ENCODE assay signal across 1 cellular context in genomic region chr12:112409064-112409905, GRCh38.
TF ChIP-seq lines count a peak whose summit lies in the region.

Gene RPL6, minus strand, starts transcription at chr12:112409605. Its CDS starts 949 bp downstream, at chr12:112408656.

TF ChIP-seq in HepG2, 621 proteins besides CTCF, POLR2A, EP300 and RAD21 (continued from another document and continues in another):
- TF ChIP-seq RELA (CRISPR knock-in tag; IDR thresholded peaks at IDR 0.05), result 0 out of 2 replicates have a peak, but pooled peaks have one; percentile 68
- 0 out of 2 replicates have a peak, but pooled peaks have one; percentile 20 for TF ChIP-seq ZNF121 (CRISPR knock-in tag; IDR thresholded peaks at IDR 0.05)
- no peak for TF ChIP-seq TCF7L2 (IDR thresholded peaks at IDR 0.05; ENCODE audit: low read depth, low read length)
- TF ChIP-seq SIX4 (CRISPR knock-in tag; IDR thresholded peaks at IDR 0.05), result no peak
- TF ChIP-seq SALL1 (CRISPR knock-in tag; IDR thresholded peaks at IDR 0.05), result peak; percentile 83; the same call in 1 of the 2 replicates
- 0 out of 2 replicates have a peak, but pooled peaks have one; percentile 53 for TF ChIP-seq ATF7-NPFF (CRISPR knock-in tag; IDR thresholded peaks at IDR 0.05; ENCODE audit: low read depth)
- no peak for TF ChIP-seq ZFP41 (CRISPR knock-in tag; IDR thresholded peaks at IDR 0.05; ENCODE audit: borderline replicate concordance)
- TF ChIP-seq SP4 (CRISPR knock-in tag; IDR thresholded peaks at IDR 0.05), result peak; percentile 80
- TF ChIP-seq HBP1 (CRISPR knock-in tag; IDR thresholded peaks at IDR 0.05; ENCODE audit: low read depth), result 0 out of 2 replicates have a peak, but pooled peaks have one; percentile 50
- no peak for TF ChIP-seq TAF15 (IDR thresholded peaks at IDR 0.05; ENCODE audit: low read depth, low read length, poor library complexity, severe bottlenecking)
- no peak for TF ChIP-seq PAWR (CRISPR knock-in tag; IDR thresholded peaks at IDR 0.05; ENCODE audit: borderline replicate concordance)
- TF ChIP-seq ZFYVE20 (CRISPR knock-in tag; IDR thresholded peaks at IDR 0.05; ENCODE audit: borderline replicate concordance, low read depth), result no peak
- peak in 1 of 2 experiments; percentile 31; a peak in 1 of 4 replicates for TF ChIP-seq ATF4 (CRISPR knock-in tag; IDR thresholded peaks at IDR 0.05)
- peak; percentile 79; the same call in 1 of the 2 replicates for TF ChIP-seq NFAT5 (CRISPR knock-in tag; IDR thresholded peaks at IDR 0.05)
- TF ChIP-seq HMG20A (CRISPR knock-in tag; IDR thresholded peaks at IDR 0.05; ENCODE audit: borderline replicate concordance), result 0 out of 2 replicates have a peak, but pooled peaks have one; percentile 10
- no peak for TF ChIP-seq ZNF407 (CRISPR knock-in tag; IDR thresholded peaks at IDR 0.05; ENCODE audit: not compliant biosample characterization)
- no peak for TF ChIP-seq IRF9 (CRISPR knock-in tag; IDR thresholded peaks at IDR 0.05; ENCODE audit: borderline replicate concordance)
- peak; percentile 72 for TF ChIP-seq ZMYM4 (CRISPR knock-in tag; IDR thresholded peaks at IDR 0.05)
- TF ChIP-seq MYNN (CRISPR knock-in tag; IDR thresholded peaks at IDR 0.05; ENCODE audit: low read depth), result no peak
- peak; percentile 50; the same call in 1 of the 2 replicates for TF ChIP-seq NCOR1 (IDR thresholded peaks at IDR 0.05; ENCODE audit: borderline replicate concordance, low read length)
- TF ChIP-seq ZNF547 (CRISPR knock-in tag; IDR thresholded peaks at IDR 0.05), result 0 out of 2 replicates have a peak, but pooled peaks have one; percentile 36
- TF ChIP-seq ZNF670 (CRISPR knock-in tag; IDR thresholded peaks at IDR 0.05; ENCODE audit: borderline replicate concordance), result peak; percentile 56; the same call in 1 of the 2 replicates
- TF ChIP-seq MAF1 (CRISPR knock-in tag; IDR thresholded peaks at IDR 0.05; ENCODE audit: borderline replicate concordance), result 0 out of 2 replicates have a peak, but pooled peaks have one; percentile 43
- TF ChIP-seq ZNF580 (CRISPR knock-in tag; IDR thresholded peaks at IDR 0.05; ENCODE audit: borderline replicate concordance, low read depth), result 0 out of 2 replicates have a peak, but pooled peaks have one; percentile 81
- no peak for TF ChIP-seq SP2 (CRISPR knock-in tag; IDR thresholded peaks at IDR 0.05)
- peak; percentile 78 for TF ChIP-seq RBFOX2 (IDR thresholded peaks at IDR 0.05; ENCODE audit: low read depth, low read length)
- TF ChIP-seq SNAPC2 (CRISPR knock-in tag; IDR thresholded peaks at IDR 0.05), result no peak; the same call in 1 of the 2 replicates
- TF ChIP-seq MEIS1 (CRISPR knock-in tag; IDR thresholded peaks at IDR 0.05; ENCODE audit: borderline replicate concordance), result no peak
- TF ChIP-seq ETV5 (CRISPR knock-in tag; IDR thresholded peaks at IDR 0.05; ENCODE audit: borderline replicate concordance), result peak; percentile 89
- no peak for TF ChIP-seq ZNF512B (CRISPR knock-in tag; IDR thresholded peaks at IDR 0.05; ENCODE audit: borderline replicate concordance)
- TF ChIP-seq ZNF674 (CRISPR knock-in tag; IDR thresholded peaks at IDR 0.05; ENCODE audit: low read depth), result 0 out of 2 replicates have a peak, but pooled peaks have one; percentile 31
- TF ChIP-seq RBM22 (optimal IDR thresholded peaks at IDR 0.05; ENCODE audit: low read length), result peak; percentile 76
- TF ChIP-seq SMARCC2 (IDR thresholded peaks at IDR 0.05), result no peak
- TF ChIP-seq GATAD2A (CRISPR knock-in tag; IDR thresholded peaks at IDR 0.05), result no peak
- no peak for TF ChIP-seq RARG (CRISPR knock-in tag; IDR thresholded peaks at IDR 0.05; ENCODE audit: low read depth)
- TF ChIP-seq ZNF251 (CRISPR knock-in tag; IDR thresholded peaks at IDR 0.05), result 0 out of 2 replicates have a peak, but pooled peaks have one; percentile 65
